In the genomic region with DNA sequence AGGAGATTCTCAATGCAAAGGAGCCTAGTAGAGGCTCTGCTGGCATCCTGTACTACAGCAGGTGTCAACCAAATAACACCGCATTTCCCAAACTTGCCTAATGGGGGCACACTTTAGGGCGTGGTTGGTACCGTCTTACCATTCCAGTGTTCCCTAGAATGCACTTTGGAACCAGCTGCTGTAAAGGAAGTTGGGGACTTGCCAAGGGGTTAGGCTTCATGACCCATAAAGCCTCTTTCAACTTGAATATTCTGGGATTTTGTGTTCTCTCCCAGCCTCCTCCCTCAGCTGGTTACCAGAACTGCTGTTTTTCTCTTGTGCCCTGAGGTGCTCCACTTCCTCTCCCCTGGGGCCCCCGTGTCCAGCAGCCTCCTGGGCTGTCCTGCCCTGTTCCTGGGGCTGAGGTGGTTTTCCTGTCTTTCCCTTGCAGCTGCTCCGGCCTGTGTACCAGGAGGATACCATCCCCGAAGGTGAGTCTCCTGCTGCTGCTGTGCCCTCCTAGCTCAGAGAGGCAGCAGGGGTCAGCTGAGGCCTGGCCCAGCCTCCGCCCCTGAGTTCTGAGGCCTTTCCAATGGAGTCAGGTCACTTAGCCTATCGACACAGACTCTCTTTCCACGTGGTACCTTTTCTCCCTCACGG, we compare ENCODE assay signal across 12 cellular contexts. TPM values are rescaled to one million over a fixed set of nuclear protein-coding genes. Genes with fewer than 3 reads are reported as not detected.
DNase-seq lines count a peak whose midpoint lies in the region; ATAC-seq and TF ChIP-seq lines count a peak whose summit lies in the region.
"Had no signal": no experiment of that assay in that cellular context is flagged by ENCODE, and none has a peak within 500 bp of the region (broad histone marks: within the 10 kb centered on the region; RNA-seq: fewer than 3 reads in every experiment).

No MANE protein-coding gene starts in this region.

- peaks cover 30% of the 10 kb centered on the region for H3K4me1 Mint-ChIP-seq in activated CD4-positive, alpha-beta T cell treated with anti-CD3 and anti-CD28 coated beads for 36 hours
- H3K4me1 Mint-ChIP-seq in activated CD4-positive, alpha-beta T cell treated with anti-CD3 and anti-CD28 coated beads, Interleukin-2, amount 10 ng/mL, durations not matched to agents 24 days and 14 days: peaks cover 41% of the 10 kb centered on the region
- H3K4me1 Mint-ChIP-seq in endodermal cell (peaks cover 30% of the 10 kb centered on the region), progenitor cell of endocrine pancreas (ENCODE audit: low read depth) (peaks cover 5% of the 10 kb centered on the region)

- TF ChIP-seq CTCF in endodermal cell (conservative IDR thresholded peaks at IDR 0.05) (peak; percentile 50), progenitor cell of endocrine pancreas (IDR thresholded peaks at IDR 0.05; ENCODE audit: unreplicated experiment) (no peak)

- peaks cover 3% of the 10 kb centered on the region for H3K4me1 ChIP-seq in endodermal cell (ENCODE audit: control insufficient read depth, insufficient read depth, low read length)
- H3K4me1 ChIP-seq: vagina had no signal

- 93 to 95% methylated on average over 8 to 10 of the region's 10 CpGs for WGBS in endodermal cell (ENCODE audit: insufficient coverage in 1 of 2, insufficient read length in 1 of 2), 2 experiments

- H3K9ac ChIP-seq in endodermal cell (ENCODE audit: extremely low read depth, low read length, poor library complexity, severe bottlenecking): no peak overlapping the region

- H3K4me3 ChIP-seq in endodermal cell (ENCODE audit: low read length): no peak overlapping the region
- H3K4me3 ChIP-seq: vagina had no signal

- H3K27me3 Mint-ChIP-seq in activated CD4-positive, alpha-beta T cell treated with anti-CD3 and anti-CD28 coated beads for 36 hours: no peaks in the 10 kb centered on the region
- no peaks in the 10 kb centered on the region for H3K27me3 Mint-ChIP-seq in activated CD4-positive, alpha-beta T cell treated with anti-CD3 and anti-CD28 coated beads, Interleukin-2, amount 10 ng/mL, durations not matched to agents 24 days and 14 days
- no peaks in the 10 kb centered on the region for H3K27me3 Mint-ChIP-seq in endodermal cell (ENCODE audit: insufficient read depth)
- H3K27me3 Mint-ChIP-seq in progenitor cell of endocrine pancreas: no peaks in the 10 kb centered on the region

- DNase-seq in activated CD4-positive, alpha-beta T cell treated with anti-CD3 and anti-CD28 coated beads for 36 hours: peak; percentile 37
- DNase-seq in activated CD4-positive, alpha-beta T cell treated with anti-CD3 and anti-CD28 coated beads, Interleukin-2, amount 10 ng/mL, durations not matched to agents 24 days and 14 days: no peak
- DNase-seq in LHCN-M2 (ENCODE audit: low read depth) (peak; percentile 92), endodermal cell (peak; percentile 70), renal cortical epithelial cell (ENCODE audit: low read depth) (peak; percentile 89), NCI-H524 (lab: John Stamatoyannopoulos, UW) (no peak), progenitor cell of endocrine pancreas (ENCODE audit: low spot score, unreplicated experiment) (no peak)
- DNase-seq: islet precursor cell, NCI-H345 had no signal

- H3K4me3 Mint-ChIP-seq in activated CD4-positive, alpha-beta T cell treated with anti-CD3 and anti-CD28 coated beads for 36 hours: no peak overlapping the region
- H3K4me3 Mint-ChIP-seq in activated CD4-positive, alpha-beta T cell treated with anti-CD3 and anti-CD28 coated beads, Interleukin-2, amount 10 ng/mL, durations not matched to agents 24 days and 14 days: no peak overlapping the region
- no peak overlapping the region for H3K4me3 Mint-ChIP-seq in endodermal cell
- no peak overlapping the region for H3K4me3 Mint-ChIP-seq in progenitor cell of endocrine pancreas (ENCODE audit: low read depth)

- H3K27me3 ChIP-seq in endodermal cell (ENCODE audit: control insufficient read depth, insufficient read depth, low read length, poor library complexity, severe bottlenecking): no peaks in the 10 kb centered on the region
- H3K27me3 ChIP-seq: vagina had no signal

- H3K36me3 ChIP-seq in endodermal cell (ENCODE audit: control insufficient read depth, insufficient read depth, low read length): no peaks in the 10 kb centered on the region
- H3K36me3 ChIP-seq: vagina had no signal

- intact Hi-C loops in activated CD4-positive, alpha-beta T cell treated with anti-CD3 and anti-CD28 coated beads for 36 hours (cut with DNase I, micrococcal nuclease): no loop called here
- intact Hi-C loops in activated CD4-positive, alpha-beta T cell treated with anti-CD3 and anti-CD28 coated beads, Interleukin-2, amount 10 ng/mL, durations not matched to agents 24 days and 14 days (cut with micrococcal nuclease): no loop called here

- CTCF ChIA-PET in activated CD4-positive, alpha-beta T cell treated with anti-CD3 and anti-CD28 coated beads for 36 hours (lab: Charles Lee): interaction anchor here (0.9 to 1.3 kb wide), 2 partner anchors 8 to 13 kb away, joined by 3 to 4 read pairs; no protein-coding TSS in a partner anchor

- H3K9me3 ChIP-seq in endodermal cell (ENCODE audit: control insufficient read depth, low read length): no peaks in the 10 kb centered on the region
- H3K9me3 ChIP-seq: vagina had no signal

- no peaks in the 10 kb centered on the region for H3K9me3 Mint-ChIP-seq in activated CD4-positive, alpha-beta T cell treated with anti-CD3 and anti-CD28 coated beads for 36 hours (ENCODE audit: low read depth)
- H3K9me3 Mint-ChIP-seq in activated CD4-positive, alpha-beta T cell treated with anti-CD3 and anti-CD28 coated beads, Interleukin-2, amount 10 ng/mL, durations not matched to agents 24 days and 14 days: no peaks in the 10 kb centered on the region
- H3K9me3 Mint-ChIP-seq in endodermal cell (no peaks in the 10 kb centered on the region), progenitor cell of endocrine pancreas (ENCODE audit: low read depth) (no peaks in the 10 kb centered on the region)

- POLR2A ChIA-PET in activated CD4-positive, alpha-beta T cell treated with anti-CD3 and anti-CD28 coated beads for 36 hours (lab: Charles Lee): no interaction called here

- H3K27ac ChIP-seq in endodermal cell (ENCODE audit: low read depth, low read length): no peak overlapping the region
- H3K27ac ChIP-seq: vagina, VCaP had no signal

- H3K27ac Mint-ChIP-seq in activated CD4-positive, alpha-beta T cell treated with anti-CD3 and anti-CD28 coated beads for 36 hours: peak overlapping the region; percentile 26
- H3K27ac Mint-ChIP-seq in activated CD4-positive, alpha-beta T cell treated with anti-CD3 and anti-CD28 coated beads, Interleukin-2, amount 10 ng/mL, durations not matched to agents 24 days and 14 days: no peak overlapping the region
- H3K27ac Mint-ChIP-seq in endodermal cell: no peak overlapping the region
- H3K27ac Mint-ChIP-seq in progenitor cell of endocrine pancreas: no peak overlapping the region

- no peaks in the 10 kb centered on the region for H3K36me3 Mint-ChIP-seq in activated CD4-positive, alpha-beta T cell treated with anti-CD3 and anti-CD28 coated beads for 36 hours (ENCODE audit: low read depth)
- H3K36me3 Mint-ChIP-seq in activated CD4-positive, alpha-beta T cell treated with anti-CD3 and anti-CD28 coated beads, Interleukin-2, amount 10 ng/mL, durations not matched to agents 24 days and 14 days (ENCODE audit: low read depth): no peaks in the 10 kb centered on the region
- H3K36me3 Mint-ChIP-seq in endodermal cell (ENCODE audit: low read depth): no peaks in the 10 kb centered on the region
- peaks cover 12% of the 10 kb centered on the region for H3K36me3 Mint-ChIP-seq in progenitor cell of endocrine pancreas (ENCODE audit: insufficient read depth)

- ATAC-seq in activated CD4-positive, alpha-beta T cell treated with anti-CD3 and anti-CD28 coated beads for 36 hours: no peak
- ATAC-seq in GM21723 (IDR thresholded peaks at IDR 0.05; ENCODE audit: unreplicated experiment): no peak

RNA-seq across cellular contexts. Expression of a gene that starts 44.7 kb away (rescaled TPM):
- 10 to 100 TPM; 55.9 to 62.2 TPM for total RNA-seq in activated CD4-positive, alpha-beta T cell treated with anti-CD3 and anti-CD28 coated beads for 36 hours
- total RNA-seq in activated CD4-positive, alpha-beta T cell treated with anti-CD3 and anti-CD28 coated beads, Interleukin-2, amount 10 ng/mL, durations not matched to agents 24 days and 14 days: 113 and 122 TPM in 2 replicates
- total RNA-seq in LHCN-M2 (2014; rRNA removed) (137 and 144 TPM in 2 replicates), endodermal cell (10 to 100 TPM; 20.7 to 40.3 TPM), renal cortical epithelial cell (56.1 and 76.2 TPM in 2 replicates), progenitor cell of endocrine pancreas (39.3 and 44.2 TPM in 2 replicates)
- polyA plus RNA-seq in LHCN-M2 (2012): 90.4 TPM
- polyA plus RNA-seq in endodermal cell (2013, experiment 1 of 2): 40.4 TPM
- polyA plus RNA-seq in endodermal cell (2013, experiment 2 of 2): 38.4 TPM

Comparison
In these comparisons a context has a peak if more than half of its experiments do, and no peak if none do; other contexts are left out.
1. DNase-seq: peak in activated CD4-positive, alpha-beta T cell treated with anti-CD3 and anti-CD28 coated beads for 36 hours (single experiment), LHCN-M2 (single experiment), endodermal cell (single experiment) and renal cortical epithelial cell (single experiment); none in activated CD4-positive, alpha-beta T cell treated with anti-CD3 and anti-CD28 coated beads, Interleukin-2, amount 10 ng/mL, durations not matched to agents 24 days and 14 days (single experiment), NCI-H524 (0 of 2) and progenitor cell of endocrine pancreas (single experiment).